ENCODE assay signal across 20 cellular contexts in genomic region chr18:7447629-7448028, GRCh38.
"Had no signal": no experiment of that assay in that cellular context is flagged by ENCODE, and none has a peak within 500 bp of the region (broad histone marks: within the 10 kb centered on the region; RNA-seq: fewer than 3 reads in every experiment).

No MANE protein-coding gene starts in this region.

- DNase-seq: activated CD4-positive, alpha-beta memory T cell treated with anti-CD3 and anti-CD28 coated beads, Interleukin-2, amount 10 ng/mL, durations not matched to agents 7 days and 5 days; activated CD4-positive, alpha-beta T cell treated with anti-CD3 and anti-CD28 coated beads for 1 hour; activated CD8-positive, alpha-beta memory T cell treated with anti-CD3 and anti-CD28 coated beads, Interleukin-2, amount 50 U/mL, for 4 hours; activated gamma-delta T cell treated with Interleukin-2 at 50 U/mL for 16 hours; activated naive CD8-positive, alpha-beta T cell treated with anti-CD3 and anti-CD28 coated beads for 36 hours; activated T-cell treated with anti-CD3 and anti-CD28 coated beads, Interleukin-2, amount 50 U/mL, for 72 hours; anterior cingulate cortex; esophagus squamous epithelium; foreskin fibroblast; heart left ventricle; naive thymus-derived CD8-positive, alpha-beta T cell; posterior cingulate gyrus; right cardiac atrium; stimulated activated CD4-positive, alpha-beta T cell treated with anti-CD3 and anti-CD28 coated beads, Interleukin-4, amount 100 ng/mL, for 24 hours; stimulated activated naive CD4-positive, alpha-beta T cell; tibial artery had no signal

- H3K36me3 Mint-ChIP-seq: activated naive CD8-positive, alpha-beta T cell treated with anti-CD3 and anti-CD28 coated beads for 36 hours; naive thymus-derived CD8-positive, alpha-beta T cell had no signal

- H3K27ac ChIP-seq: cardiac muscle cell, esophagus squamous epithelium, heart left ventricle, skin epidermis, tibial artery, VCaP had no signal

- H3K4me3 Mint-ChIP-seq: activated CD4-positive, alpha-beta memory T cell treated with anti-CD3 and anti-CD28 coated beads, Interleukin-2, amount 10 ng/mL, durations not matched to agents 7 days and 5 days; activated naive CD8-positive, alpha-beta T cell treated with anti-CD3 and anti-CD28 coated beads for 36 hours; activated T-cell treated with anti-CD3 and anti-CD28 coated beads, Interleukin-2, amount 50 U/mL, for 72 hours; naive thymus-derived CD8-positive, alpha-beta T cell had no signal

- H3K4me1 Mint-ChIP-seq: activated CD4-positive, alpha-beta memory T cell treated with anti-CD3 and anti-CD28 coated beads, Interleukin-2, amount 10 ng/mL, durations not matched to agents 7 days and 5 days; activated naive CD8-positive, alpha-beta T cell treated with anti-CD3 and anti-CD28 coated beads for 36 hours; naive thymus-derived CD8-positive, alpha-beta T cell had no signal

- H3K4me3 ChIP-seq: cardiac muscle cell, esophagus squamous epithelium, heart left ventricle, skin epidermis, tibial artery had no signal

- ATAC-seq: activated T-cell treated with anti-CD3 and anti-CD28 coated beads, Interleukin-2, amount 50 U/mL, for 72 hours; heart left ventricle; left lobe of liver; naive thymus-derived CD8-positive, alpha-beta T cell; right cardiac atrium had no signal

- H3K9me3 Mint-ChIP-seq: activated naive CD8-positive, alpha-beta T cell treated with anti-CD3 and anti-CD28 coated beads for 36 hours had no signal

- H3K4me1 ChIP-seq: tibial artery had no signal

- H3K9me3 ChIP-seq: esophagus squamous epithelium, heart left ventricle, tibial artery had no signal

- H3K36me3 ChIP-seq: cardiac muscle cell, esophagus squamous epithelium, heart left ventricle, tibial artery had no signal

- H3K27me3 Mint-ChIP-seq: activated CD4-positive, alpha-beta memory T cell treated with anti-CD3 and anti-CD28 coated beads, Interleukin-2, amount 10 ng/mL, durations not matched to agents 7 days and 5 days; activated naive CD8-positive, alpha-beta T cell treated with anti-CD3 and anti-CD28 coated beads for 36 hours had no signal

- H3K27me3 ChIP-seq: cardiac muscle cell, esophagus squamous epithelium, heart left ventricle, tibial artery had no signal

- H3K27ac Mint-ChIP-seq: activated CD4-positive, alpha-beta memory T cell treated with anti-CD3 and anti-CD28 coated beads, Interleukin-2, amount 10 ng/mL, durations not matched to agents 7 days and 5 days; activated naive CD8-positive, alpha-beta T cell treated with anti-CD3 and anti-CD28 coated beads for 36 hours; activated T-cell treated with anti-CD3 and anti-CD28 coated beads, Interleukin-2, amount 50 U/mL, for 72 hours; naive thymus-derived CD8-positive, alpha-beta T cell had no signal
